In the genomic region with DNA sequence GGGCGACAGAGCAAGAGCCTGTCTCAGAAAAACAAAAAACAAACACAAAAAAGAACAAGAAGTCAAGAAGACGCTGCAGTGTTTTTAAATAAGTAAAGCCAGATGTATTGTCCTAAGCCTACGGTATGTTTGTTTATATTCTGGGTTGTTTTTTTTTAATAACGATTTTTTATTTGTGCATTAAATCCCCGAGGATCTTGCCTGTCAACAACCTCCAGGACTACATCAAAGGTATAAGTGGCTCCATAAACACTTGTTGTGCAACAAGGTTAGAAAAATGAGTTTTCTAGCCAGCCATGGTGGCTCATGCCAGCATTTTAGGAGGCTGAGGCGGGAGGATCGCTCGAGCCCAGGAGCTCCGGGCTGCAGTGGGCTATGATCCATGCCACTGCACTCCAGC, we compare ENCODE assay signal across 15 cellular contexts. TPM values are rescaled to one million over a fixed set of nuclear protein-coding genes. Genes with fewer than 3 reads are reported as not detected.
DNase-seq lines count a peak whose midpoint lies in the region; ATAC-seq and TF ChIP-seq lines count a peak whose summit lies in the region.
"Had no signal": no experiment of that assay in that cellular context is flagged by ENCODE, and none has a peak within 500 bp of the region (broad histone marks: within the 10 kb centered on the region; RNA-seq: fewer than 3 reads in every experiment).

No MANE protein-coding gene starts in this region.

- H3K27me3 ChIP-seq in ACC112 (ENCODE audit: insufficient read depth, low read length) = no peaks in the 10 kb centered on the region
- no peaks in the 10 kb centered on the region for H3K27me3 ChIP-seq in psoas muscle (ENCODE audit: insufficient read depth in 3 of 3, low read length in 2 of 3)

- H3K4me1 Mint-ChIP-seq in WTC11 = peaks cover 17% of the 10 kb centered on the region

- H3K27me3 Mint-ChIP-seq in WTC11 (ENCODE audit: low read depth) = no peaks in the 10 kb centered on the region
- H3K27me3 Mint-ChIP-seq: type B pancreatic cell had no signal

- peak overlapping the region; percentile 99 for H3K27ac Mint-ChIP-seq in WTC11
- H3K27ac Mint-ChIP-seq: type B pancreatic cell had no signal

- intact Hi-C loops in psoas muscle (cut with DNase I) = no loop called here

- H3K79me2 ChIP-seq in ACC112 (ENCODE audit: control insufficient read depth, insufficient read depth, low read length, unreplicated experiment) = peaks cover 9% of the 10 kb centered on the region

- peak overlapping the region; percentile 89 for H3K27ac ChIP-seq in ACC112 (ENCODE audit: low read depth, low read length)
- peak overlapping the region; percentile 47 for H3K27ac ChIP-seq in psoas muscle

- no peaks in the 10 kb centered on the region for H3K9me3 Mint-ChIP-seq in WTC11
- H3K9me3 Mint-ChIP-seq: neural crest cell, type B pancreatic cell had no signal

- no peak for DNase-seq in WTC11 (ENCODE audit: low spot score)
- DNase-seq in fibroblast of the conjunctiva (ENCODE audit: low read depth) = peak; percentile 18
- no peak for DNase-seq in psoas muscle
- DNase-seq in RPMI8226 = no peak
- no peak for DNase-seq in activated CD4-positive, alpha-beta T cell treated with anti-CD3 and anti-CD28 coated beads for 48 hours
- DNase-seq: activated naive CD4-positive, alpha-beta T cell treated with anti-CD3 and anti-CD28 coated beads, Interleukin-2, amount 50 U/mL, for 16 hours; DMS53; NCI-H1694; NCI-H69; SHP77 treated with DMSO at 0.1 percent for 48 hours had no signal

- 79 to 86% (median 80%) methylated on average over 9 of the region's 9 CpGs for WGBS in psoas muscle, 3 donors

- ATAC-seq in WTC11 = no peak
- peak in 2 of 4 donors; percentile 4 to 33 for ATAC-seq in psoas muscle
- no peak for ATAC-seq in GM18873 (IDR thresholded peaks at IDR 0.05; ENCODE audit: low FRiP score, unreplicated experiment)
- ATAC-seq in HG02981 (IDR thresholded peaks at IDR 0.05; ENCODE audit: unreplicated experiment) = no peak

- POLR2A ChIA-PET in WTC11 (lab: Charles Lee) = no interaction called here

- H3K9me3 ChIP-seq in psoas muscle = no peaks in the 10 kb centered on the region

- H2AFZ ChIP-seq in ACC112 (ENCODE audit: low read length, unreplicated experiment) = no peak overlapping the region

- H3K4me1 ChIP-seq in ACC112 (ENCODE audit: control insufficient read depth, insufficient read depth, low read length, unreplicated experiment) (peaks cover 35% of the 10 kb centered on the region), psoas muscle (peaks cover 32% of the 10 kb centered on the region)

- CTCF ChIA-PET in WTC11 (lab: Charles Lee) = interaction anchor here (1.6 kb wide), 1 partner anchor 40 kb away, joined by 5 read pairs; no protein-coding TSS in a partner anchor

- H3K36me3 ChIP-seq in ACC112 (ENCODE audit: insufficient read depth, low read length) = peaks cover 15% of the 10 kb centered on the region
- H3K36me3 ChIP-seq in psoas muscle (ENCODE audit: insufficient read depth in 1 of 2, low read depth in 1 of 2) = peaks cover 0 to 4% of the 10 kb centered on the region in 2 donors

- H3K36me3 Mint-ChIP-seq in WTC11 = peaks cover 43% of the 10 kb centered on the region

- TF ChIP-seq CTCF in WTC11 (IDR thresholded peaks at IDR 0.05) = no peak
- no peak for TF ChIP-seq CTCF in psoas muscle (IDR thresholded peaks at IDR 0.05)

- no peak overlapping the region for H3K4me3 ChIP-seq in ACC112 (ENCODE audit: low read depth, low read length)
- no peak overlapping the region for H3K4me3 ChIP-seq in psoas muscle

- H3K4me3 Mint-ChIP-seq in WTC11 = no peak overlapping the region
- H3K4me3 Mint-ChIP-seq: neural crest cell, type B pancreatic cell had no signal

TF ChIP-seq in WTC11, 78 proteins besides CTCF, POLR2A, EP300 and RAD21 (continues in another document):
- no peak for TF ChIP-seq ETV6 (CRISPR knock-in tag; IDR thresholded peaks at IDR 0.05)
- TF ChIP-seq, protein P1, sequence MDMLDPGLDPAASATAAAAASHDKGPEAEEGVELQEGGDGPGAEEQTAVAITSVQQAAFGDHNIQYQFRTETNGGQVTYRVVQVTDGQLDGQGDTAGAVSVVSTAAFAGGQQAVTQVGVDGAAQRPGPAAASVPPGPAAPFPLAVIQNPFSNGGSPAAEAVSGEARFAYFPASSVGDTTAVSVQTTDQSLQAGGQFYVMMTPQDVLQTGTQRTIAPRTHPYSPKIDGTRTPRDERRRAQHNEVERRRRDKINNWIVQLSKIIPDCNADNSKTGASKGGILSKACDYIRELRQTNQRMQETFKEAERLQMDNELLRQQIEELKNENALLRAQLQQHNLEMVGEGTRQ (CRISPR knock-in tag; IDR thresholded peaks at IDR 0.05) = no peak
- TF ChIP-seq, protein P2, sequence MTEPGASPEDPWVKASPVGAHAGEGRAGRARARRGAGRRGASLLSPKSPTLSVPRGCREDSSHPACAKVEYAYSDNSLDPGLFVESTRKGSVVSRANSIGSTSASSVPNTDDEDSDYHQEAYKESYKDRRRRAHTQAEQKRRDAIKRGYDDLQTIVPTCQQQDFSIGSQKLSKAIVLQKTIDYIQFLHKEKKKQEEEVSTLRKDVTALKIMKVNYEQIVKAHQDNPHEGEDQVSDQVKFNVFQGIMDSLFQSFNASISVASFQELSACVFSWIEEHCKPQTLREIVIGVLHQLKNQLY (CRISPR knock-in tag; IDR thresholded peaks at IDR 0.05) = no peak
- TF ChIP-seq, protein P3, sequence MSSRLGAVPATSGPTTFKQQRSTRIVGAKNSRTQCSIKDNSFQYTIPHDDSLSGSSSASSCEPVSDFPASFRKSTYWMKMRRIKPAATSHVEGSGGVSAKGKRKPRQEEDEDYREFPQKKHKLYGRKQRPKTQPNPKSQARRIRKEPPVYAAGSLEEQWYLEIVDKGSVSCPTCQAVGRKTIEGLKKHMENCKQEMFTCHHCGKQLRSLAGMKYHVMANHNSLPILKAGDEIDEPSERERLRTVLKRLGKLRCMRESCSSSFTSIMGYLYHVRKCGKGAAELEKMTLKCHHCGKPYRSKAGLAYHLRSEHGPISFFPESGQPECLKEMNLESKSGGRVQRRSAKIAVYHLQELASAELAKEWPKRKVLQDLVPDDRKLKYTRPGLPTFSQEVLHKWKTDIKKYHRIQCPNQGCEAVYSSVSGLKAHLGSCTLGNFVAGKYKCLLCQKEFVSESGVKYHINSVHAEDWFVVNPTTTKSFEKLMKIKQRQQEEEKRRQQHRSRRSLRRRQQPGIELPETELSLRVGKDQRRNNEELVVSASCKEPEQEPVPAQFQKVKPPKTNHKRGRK (CRISPR knock-in tag; IDR thresholded peaks at IDR 0.05; ENCODE audit: borderline replicate concordance) = no peak
- no peak for TF ChIP-seq MYBL2 (CRISPR knock-in tag; IDR thresholded peaks at IDR 0.05)
- TF ChIP-seq, protein P4, sequence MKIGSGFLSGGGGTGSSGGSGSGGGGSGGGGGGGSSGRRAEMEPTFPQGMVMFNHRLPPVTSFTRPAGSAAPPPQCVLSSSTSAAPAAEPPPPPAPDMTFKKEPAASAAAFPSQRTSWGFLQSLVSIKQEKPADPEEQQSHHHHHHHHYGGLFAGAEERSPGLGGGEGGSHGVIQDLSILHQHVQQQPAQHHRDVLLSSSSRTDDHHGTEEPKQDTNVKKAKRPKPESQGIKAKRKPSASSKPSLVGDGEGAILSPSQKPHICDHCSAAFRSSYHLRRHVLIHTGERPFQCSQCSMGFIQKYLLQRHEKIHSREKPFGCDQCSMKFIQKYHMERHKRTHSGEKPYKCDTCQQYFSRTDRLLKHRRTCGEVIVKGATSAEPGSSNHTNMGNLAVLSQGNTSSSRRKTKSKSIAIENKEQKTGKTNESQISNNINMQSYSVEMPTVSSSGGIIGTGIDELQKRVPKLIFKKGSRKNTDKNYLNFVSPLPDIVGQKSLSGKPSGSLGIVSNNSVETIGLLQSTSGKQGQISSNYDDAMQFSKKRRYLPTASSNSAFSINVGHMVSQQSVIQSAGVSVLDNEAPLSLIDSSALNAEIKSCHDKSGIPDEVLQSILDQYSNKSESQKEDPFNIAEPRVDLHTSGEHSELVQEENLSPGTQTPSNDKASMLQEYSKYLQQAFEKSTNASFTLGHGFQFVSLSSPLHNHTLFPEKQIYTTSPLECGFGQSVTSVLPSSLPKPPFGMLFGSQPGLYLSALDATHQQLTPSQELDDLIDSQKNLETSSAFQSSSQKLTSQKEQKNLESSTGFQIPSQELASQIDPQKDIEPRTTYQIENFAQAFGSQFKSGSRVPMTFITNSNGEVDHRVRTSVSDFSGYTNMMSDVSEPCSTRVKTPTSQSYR (CRISPR knock-in tag; IDR thresholded peaks at IDR 0.05) = no peak
- TF ChIP-seq, protein P5, sequence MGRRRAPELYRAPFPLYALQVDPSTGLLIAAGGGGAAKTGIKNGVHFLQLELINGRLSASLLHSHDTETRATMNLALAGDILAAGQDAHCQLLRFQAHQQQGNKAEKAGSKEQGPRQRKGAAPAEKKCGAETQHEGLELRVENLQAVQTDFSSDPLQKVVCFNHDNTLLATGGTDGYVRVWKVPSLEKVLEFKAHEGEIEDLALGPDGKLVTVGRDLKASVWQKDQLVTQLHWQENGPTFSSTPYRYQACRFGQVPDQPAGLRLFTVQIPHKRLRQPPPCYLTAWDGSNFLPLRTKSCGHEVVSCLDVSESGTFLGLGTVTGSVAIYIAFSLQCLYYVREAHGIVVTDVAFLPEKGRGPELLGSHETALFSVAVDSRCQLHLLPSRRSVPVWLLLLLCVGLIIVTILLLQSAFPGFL (CRISPR knock-in tag; IDR thresholded peaks at IDR 0.05; ENCODE audit: borderline replicate concordance) = no peak
- TF ChIP-seq ZNF396 (CRISPR knock-in tag; IDR thresholded peaks at IDR 0.05; ENCODE audit: borderline replicate concordance) = no peak
- TF ChIP-seq ELF4 (CRISPR knock-in tag; IDR thresholded peaks at IDR 0.05; ENCODE audit: low read depth) = no peak
- TF ChIP-seq CREB1 (CRISPR knock-in tag; IDR thresholded peaks at IDR 0.05) = no peak
- TF ChIP-seq, protein P6, sequence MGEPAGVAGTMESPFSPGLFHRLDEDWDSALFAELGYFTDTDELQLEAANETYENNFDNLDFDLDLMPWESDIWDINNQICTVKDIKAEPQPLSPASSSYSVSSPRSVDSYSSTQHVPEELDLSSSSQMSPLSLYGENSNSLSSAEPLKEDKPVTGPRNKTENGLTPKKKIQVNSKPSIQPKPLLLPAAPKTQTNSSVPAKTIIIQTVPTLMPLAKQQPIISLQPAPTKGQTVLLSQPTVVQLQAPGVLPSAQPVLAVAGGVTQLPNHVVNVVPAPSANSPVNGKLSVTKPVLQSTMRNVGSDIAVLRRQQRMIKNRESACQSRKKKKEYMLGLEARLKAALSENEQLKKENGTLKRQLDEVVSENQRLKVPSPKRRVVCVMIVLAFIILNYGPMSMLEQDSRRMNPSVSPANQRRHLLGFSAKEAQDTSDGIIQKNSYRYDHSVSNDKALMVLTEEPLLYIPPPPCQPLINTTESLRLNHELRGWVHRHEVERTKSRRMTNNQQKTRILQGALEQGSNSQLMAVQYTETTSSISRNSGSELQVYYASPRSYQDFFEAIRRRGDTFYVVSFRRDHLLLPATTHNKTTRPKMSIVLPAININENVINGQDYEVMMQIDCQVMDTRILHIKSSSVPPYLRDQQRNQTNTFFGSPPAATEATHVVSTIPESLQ (CRISPR knock-in tag; IDR thresholded peaks at IDR 0.05) = no peak
- TF ChIP-seq FOXJ3 (CRISPR knock-in tag; IDR thresholded peaks at IDR 0.05; ENCODE audit: borderline replicate concordance) = no peak
- no peak for TF ChIP-seq ZNF671 (CRISPR knock-in tag; IDR thresholded peaks at IDR 0.05)

RNA-seq across cellular contexts. Expression of a gene that starts 26.1 kb away (rescaled TPM):
- total RNA-seq in WTC11 (2021) = 292 to 339 TPM (median 296 TPM) in 3 replicates
- 10 to 100 TPM; 37.5 to 61.5 (median 54.8) TPM for total RNA-seq in psoas muscle
- polyA plus RNA-seq in psoas muscle = 10 to 100 TPM; 19.3 to 28.2 (median 19.8) TPM
